12 cellular contexts compared by ENCODE assay signal in genomic region chr3:71444861-71445259, GRCh38.
DNase-seq lines count a peak whose midpoint lies in the region; ATAC-seq, FAIRE-seq and TF ChIP-seq lines count a peak whose summit lies in the region.
"Had no signal": no experiment of that assay in that cellular context is flagged by ENCODE, and none has a peak within 500 bp of the region (broad histone marks: within the 10 kb centered on the region; RNA-seq: fewer than 3 reads in every experiment).

No MANE protein-coding gene starts in this region.

- peak overlapping the region; percentile 100 for H3K27ac Mint-ChIP-seq in stimulated activated naive CD8-positive, alpha-beta T cell treated with anti-CD3 and anti-CD28 coated beads, Interleukin-15, Interleukin-2, amounts not matched to agents 100 ng/mL and 50 ng/mL, for 24 hours
- H3K27ac Mint-ChIP-seq in activated T-helper 17 cell treated with anti-CD3 and anti-CD28 coated beads, Interleukin-2, amount 50 U/mL, for 72 hours: peak overlapping the region; percentile 96

- intact Hi-C loops in lower lobe of right lung (cut with DNase I) (no loop called here), vagina (cut with DNase I) (no loop called here), pancreas (cut with DNase I) (no loop called here)

- no peaks in the 10 kb centered on the region for H3K36me3 Mint-ChIP-seq in stimulated activated naive CD8-positive, alpha-beta T cell treated with anti-CD3 and anti-CD28 coated beads, Interleukin-15, Interleukin-2, amounts not matched to agents 100 ng/mL and 50 ng/mL, for 24 hours (ENCODE audit: low read depth)
- no peaks in the 10 kb centered on the region for H3K36me3 Mint-ChIP-seq in activated T-helper 17 cell treated with anti-CD3 and anti-CD28 coated beads, Interleukin-2, amount 50 U/mL, for 72 hours (ENCODE audit: low read depth)

- no peak for TF ChIP-seq POLR2A in vagina (IDR thresholded peaks at IDR 0.05)

- H3K36me3 ChIP-seq in lower lobe of right lung (no peaks in the 10 kb centered on the region), vagina (no peaks in the 10 kb centered on the region), pancreas (no peaks in the 10 kb centered on the region)

- 78 to 90% methylated on average over 4 of the region's 4 CpGs for WGBS in pancreas, 2 donors

- H3K4me1 Mint-ChIP-seq in stimulated activated naive CD8-positive, alpha-beta T cell treated with anti-CD3 and anti-CD28 coated beads, Interleukin-15, Interleukin-2, amounts not matched to agents 100 ng/mL and 50 ng/mL, for 24 hours (ENCODE audit: low read depth): peaks cover 99% of the 10 kb centered on the region
- H3K4me1 Mint-ChIP-seq in activated T-helper 17 cell treated with anti-CD3 and anti-CD28 coated beads, Interleukin-2, amount 50 U/mL, for 72 hours: peaks cover 74% of the 10 kb centered on the region

- peak overlapping the region; percentile 82 for H3K27ac ChIP-seq in lower lobe of right lung
- peak overlapping the region; percentile 24 for H3K27ac ChIP-seq in vagina
- peak overlapping the region in 2 of 4 donors; percentile 23 to 55 for H3K27ac ChIP-seq in pancreas

- no peak for TF ChIP-seq CTCF in lower lobe of right lung (IDR thresholded peaks at IDR 0.05)
- no peak for TF ChIP-seq CTCF in vagina (IDR thresholded peaks at IDR 0.05)
- no peak for TF ChIP-seq CTCF in pancreas (IDR thresholded peaks at IDR 0.05)

- H3K27me3 ChIP-seq in lower lobe of right lung (ENCODE audit: low read depth) (no peaks in the 10 kb centered on the region), vagina (no peaks in the 10 kb centered on the region), pancreas (no peaks in the 10 kb centered on the region)

- ATAC-seq in stimulated activated naive CD8-positive, alpha-beta T cell treated with anti-CD3 and anti-CD28 coated beads, Interleukin-15, Interleukin-2, amounts not matched to agents 100 U/mL and 50 U/mL, for 24 hours: no peak
- no peak for ATAC-seq in activated T-helper 17 cell treated with anti-CD3 and anti-CD28 coated beads, Interleukin-2, amount 50 U/mL, for 72 hours (replicated peaks)
- ATAC-seq in lower lobe of right lung: no peak
- no peak for ATAC-seq in pancreas
- no peak for ATAC-seq in GM18519 (IDR thresholded peaks at IDR 0.05; ENCODE audit: low FRiP score, unreplicated experiment)
- ATAC-seq: left lobe of liver had no signal

- no peaks in the 10 kb centered on the region for H3K9me3 ChIP-seq in lower lobe of right lung
- no peaks in the 10 kb centered on the region for H3K9me3 ChIP-seq in vagina
- no peaks in the 10 kb centered on the region for H3K9me3 ChIP-seq in pancreas
- H3K9me3 ChIP-seq: Caco-2 had no signal

- DNase-seq in stimulated activated naive CD8-positive, alpha-beta T cell treated with anti-CD3 and anti-CD28 coated beads, Interleukin-15, Interleukin-2, amounts not matched to agents 100 U/mL and 50 U/mL, for 24 hours: no peak
- DNase-seq in lower lobe of right lung: no peak
- no peak for DNase-seq in vagina (ENCODE audit: extremely low spot score in 2 of 2)
- no peak for DNase-seq in pancreas
- DNase-seq in NOMO-1 (lab: John Stamatoyannopoulos, UW; ENCODE audit: unreplicated experiment in 2 of 2): no peak
- DNase-seq: Caco-2, GOT3, NCI-H2081 had no signal

- H3K9me3 Mint-ChIP-seq in stimulated activated naive CD8-positive, alpha-beta T cell treated with anti-CD3 and anti-CD28 coated beads, Interleukin-15, Interleukin-2, amounts not matched to agents 100 ng/mL and 50 ng/mL, for 24 hours: no peaks in the 10 kb centered on the region
- H3K9me3 Mint-ChIP-seq in activated T-helper 17 cell treated with anti-CD3 and anti-CD28 coated beads, Interleukin-2, amount 50 U/mL, for 72 hours: no peaks in the 10 kb centered on the region

- no peak overlapping the region for H3K4me3 ChIP-seq in lower lobe of right lung
- no peak overlapping the region for H3K4me3 ChIP-seq in vagina
- no peak overlapping the region for H3K4me3 ChIP-seq in pancreas

- H3K4me3 Mint-ChIP-seq in stimulated activated naive CD8-positive, alpha-beta T cell treated with anti-CD3 and anti-CD28 coated beads, Interleukin-15, Interleukin-2, amounts not matched to agents 100 ng/mL and 50 ng/mL, for 24 hours: peak overlapping the region; percentile 78
- peak overlapping the region; percentile 86 for H3K4me3 Mint-ChIP-seq in activated T-helper 17 cell treated with anti-CD3 and anti-CD28 coated beads, Interleukin-2, amount 50 U/mL, for 72 hours

- no peaks in the 10 kb centered on the region for H3K27me3 Mint-ChIP-seq in stimulated activated naive CD8-positive, alpha-beta T cell treated with anti-CD3 and anti-CD28 coated beads, Interleukin-15, Interleukin-2, amounts not matched to agents 100 ng/mL and 50 ng/mL, for 24 hours
- no peaks in the 10 kb centered on the region for H3K27me3 Mint-ChIP-seq in activated T-helper 17 cell treated with anti-CD3 and anti-CD28 coated beads, Interleukin-2, amount 50 U/mL, for 72 hours

- FAIRE-seq in pancreas (lab: Jason Lieb, UNC): no peak

- H3K4me1 ChIP-seq in lower lobe of right lung: peaks cover 87% of the 10 kb centered on the region
- peaks cover 69% of the 10 kb centered on the region for H3K4me1 ChIP-seq in vagina
- peaks cover 0 to 21% (median 0%) of the 10 kb centered on the region in 3 donors for H3K4me1 ChIP-seq in pancreas
